In the genomic region with DNA sequence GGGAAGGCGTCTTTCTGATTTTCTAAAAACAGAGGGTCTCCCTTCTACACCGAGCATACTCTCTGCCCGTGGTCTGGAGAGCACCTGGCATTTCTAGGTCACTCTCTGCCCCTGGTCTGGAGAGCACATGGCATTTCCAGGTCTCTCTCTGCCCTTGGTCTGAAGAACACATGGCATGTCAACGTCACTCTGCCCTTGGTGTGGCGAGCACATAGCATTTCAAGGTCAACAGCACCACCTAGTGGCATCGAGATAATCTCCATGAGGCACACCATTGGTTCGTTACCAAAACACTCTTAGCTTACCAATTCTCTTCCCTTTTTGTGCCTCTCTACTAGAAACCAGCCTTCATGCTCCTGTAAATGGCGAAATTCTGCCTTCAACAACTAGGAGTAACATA, we compare ENCODE assay signal across 8 cellular contexts.
DNase-seq lines count a peak whose midpoint lies in the region; ATAC-seq and TF ChIP-seq lines count a peak whose summit lies in the region.

No MANE protein-coding gene starts in this region.

- no peaks in the 10 kb centered on the region for H3K27me3 Mint-ChIP-seq in chondrocyte (ENCODE audit: low read depth)

- H3K36me3 Mint-ChIP-seq in chondrocyte (ENCODE audit: low read depth): peaks cover 3% of the 10 kb centered on the region

- no peaks in the 10 kb centered on the region for H3K27me3 ChIP-seq in GM06990 (replicated peaks; ENCODE audit: control insufficient read depth, insufficient read depth, low read length)

- no peaks in the 10 kb centered on the region for H3K36me3 ChIP-seq in GM06990 (ENCODE audit: control insufficient read depth, insufficient read depth, low read length)

- DNase-seq in 8988T (peak; percentile 23), GM06990 (ENCODE audit: extremely low read depth, insufficient read length) (no peak), NOMO-1 (lab: John Stamatoyannopoulos, UW; ENCODE audit: unreplicated experiment in 2 of 2) (peak; percentile 72 to 75), chondrocyte (ENCODE audit: low spot score) (peak; percentile 29), midbrain (lab: John Stamatoyannopoulos, UW) (peak; percentile 68), mesenteric fat pad (ENCODE audit: low spot score) (no peak), T-helper 9 cell (no peak)

- peaks cover 4% of the 10 kb centered on the region for H3K4me1 Mint-ChIP-seq in chondrocyte (ENCODE audit: low read depth)

- peak; percentile 51 for TF ChIP-seq CTCF in GM06990 (IDR thresholded peaks at IDR 0.05; ENCODE audit: insufficient read depth, low read length, poor library complexity, severe bottlenecking)
- TF ChIP-seq CTCF in chondrocyte (IDR thresholded peaks at IDR 0.05): peak; percentile 81

- H3K9me3 Mint-ChIP-seq in chondrocyte (ENCODE audit: low read depth): no peaks in the 10 kb centered on the region

- H3K27ac Mint-ChIP-seq in chondrocyte (ENCODE audit: unreplicated experiment): no peak overlapping the region

- H3K4me3 ChIP-seq in GM06990 (replicated peaks; ENCODE audit: low read depth, low read length): no peak overlapping the region

- peak; percentile 84 for ATAC-seq in HG02884 (IDR thresholded peaks at IDR 0.05; ENCODE audit: unreplicated experiment)

- no peak overlapping the region for H3K4me3 Mint-ChIP-seq in chondrocyte (ENCODE audit: unreplicated experiment)

Comparison
In these comparisons a context has a peak if more than half of its experiments do, and no peak if none do; other contexts are left out.
1. DNase-seq: peak in 8988T (single experiment), NOMO-1 (2 of 2), chondrocyte (single experiment) and midbrain (single experiment); none in GM06990 (single experiment), mesenteric fat pad (single experiment) and T-helper 9 cell (single experiment).